ENCODE assay signal across 26 cellular contexts in genomic region chr2:81767173-81767720, GRCh38.
A peak's percentile ranks its signal among the peaks of the same experiment; 100 is the strongest.
DNase-seq lines count a peak whose midpoint lies in the region; ATAC-seq and TF ChIP-seq lines count a peak whose summit lies in the region.
"Had no signal": no experiment of that assay in that cellular context is flagged by ENCODE, and none has a peak within 500 bp of the region (broad histone marks: within the 10 kb centered on the region; RNA-seq: fewer than 3 reads in every experiment).

No MANE protein-coding gene starts in this region.

- no peak overlapping the region for H3K4me3 Mint-ChIP-seq in activated CD4-positive, alpha-beta T cell treated with anti-CD3 and anti-CD28 coated beads for 36 hours
- H3K4me3 Mint-ChIP-seq: CD4-positive, CD25-positive, alpha-beta regulatory T cell; memory B cell; naive thymus-derived CD8-positive, alpha-beta T cell; stimulated activated effector memory CD8-positive, alpha-beta T cell treated with anti-CD3 and anti-CD28 coated beads, Interleukin-12 subunit alpha, Interleukin-12 subunit beta, amount 100 ng/mL, for 72 hours; T-helper 17 cell had no signal

- H3K27ac ChIP-seq in smooth muscle cell (ENCODE audit: low read depth): peak overlapping the region; percentile 50
- H3K27ac ChIP-seq: spleen, suprapubic skin had no signal

- no peaks in the 10 kb centered on the region for H4K20me1 ChIP-seq in smooth muscle cell (ENCODE audit: low read depth)

- peak; percentile 1 for DNase-seq in COLO829 (ENCODE audit: low spot score)
- peak; percentile 66 for DNase-seq in M059J (ENCODE audit: low read depth)
- peak; percentile 3 for DNase-seq in fibroblast of pulmonary artery (ENCODE audit: low read depth)
- DNase-seq in smooth muscle cell (lab: John Stamatoyannopoulos, UW; ENCODE audit: unreplicated experiment): no peak
- DNase-seq in DMS153 (lab: John Stamatoyannopoulos, UW): no peak
- DNase-seq in NCI-H526 treated with DMSO at 0.1 percent for 48 hours (lab: John Stamatoyannopoulos, UW): no peak
- no peak for DNase-seq in activated CD4-positive, alpha-beta T cell treated with anti-CD3 and anti-CD28 coated beads for 36 hours
- DNase-seq: activated CD4-positive, alpha-beta T cell treated with anti-CD3 and anti-CD28 coated beads for 4 hours; activated naive CD4-positive, alpha-beta T cell treated with Interleukin-2 at 50 U/mL for 16 hours; activated T-cell treated with anti-CD3 and anti-CD28 coated beads, Interleukin-2, amount 50 U/mL, for 48 hours; amniotic stem cell; CD4-positive, CD25-positive, alpha-beta regulatory T cell; cortex of kidney; GOT3; head of caudate nucleus; Kasumi-1; naive thymus-derived CD8-positive, alpha-beta T cell; NCI-H187; NCI-H526; SK-N-SH; spleen; stimulated activated CD4-positive, alpha-beta T cell treated with anti-CD3 and anti-CD28 coated beads, Interleukin-2, amount 100 ng/mL, for 48 hours; T-helper 17 cell had no signal

- no peaks in the 10 kb centered on the region for H3K27me3 ChIP-seq in smooth muscle cell (ENCODE audit: low read depth)
- H3K27me3 ChIP-seq: spleen, suprapubic skin had no signal

- no peaks in the 10 kb centered on the region for H3K4me1 Mint-ChIP-seq in activated CD4-positive, alpha-beta T cell treated with anti-CD3 and anti-CD28 coated beads for 36 hours
- H3K4me1 Mint-ChIP-seq: CD4-positive, CD25-positive, alpha-beta regulatory T cell; memory B cell; naive thymus-derived CD8-positive, alpha-beta T cell; stimulated activated effector memory CD8-positive, alpha-beta T cell treated with anti-CD3 and anti-CD28 coated beads, Interleukin-12 subunit alpha, Interleukin-12 subunit beta, amount 100 ng/mL, for 72 hours; T-helper 17 cell had no signal

- peak overlapping the region; percentile 8 for H2AFZ ChIP-seq in smooth muscle cell (ENCODE audit: low read depth)

- peaks cover 17% of the 10 kb centered on the region for H3K9me3 Mint-ChIP-seq in activated CD4-positive, alpha-beta T cell treated with anti-CD3 and anti-CD28 coated beads for 36 hours (ENCODE audit: low read depth)

- no peaks in the 10 kb centered on the region for H3K36me3 ChIP-seq in smooth muscle cell (ENCODE audit: low read depth)
- H3K36me3 ChIP-seq: spleen, suprapubic skin had no signal

- H3K36me3 Mint-ChIP-seq in activated CD4-positive, alpha-beta T cell treated with anti-CD3 and anti-CD28 coated beads for 36 hours (ENCODE audit: low read depth): no peaks in the 10 kb centered on the region
- H3K36me3 Mint-ChIP-seq: CD4-positive, CD25-positive, alpha-beta regulatory T cell; memory B cell; stimulated activated effector memory CD8-positive, alpha-beta T cell treated with anti-CD3 and anti-CD28 coated beads, Interleukin-12 subunit alpha, Interleukin-12 subunit beta, amount 100 ng/mL, for 72 hours had no signal

- H3K9me3 ChIP-seq in smooth muscle cell (replicated peaks; ENCODE audit: low read depth): no peaks in the 10 kb centered on the region
- H3K9me3 ChIP-seq: suprapubic skin had no signal

- H3F3A ChIP-seq in smooth muscle cell (ENCODE audit: low read depth): no peaks in the 10 kb centered on the region

- 52% methylated on average over 4 of the region's 4 CpGs for WGBS in smooth muscle cell (ENCODE audit: low lambda C conversion rate)

- H3K9ac ChIP-seq in smooth muscle cell (ENCODE audit: low read depth): no peak overlapping the region
- H3K9ac ChIP-seq: SK-N-SH had no signal

- CTCF ChIA-PET in activated CD4-positive, alpha-beta T cell treated with anti-CD3 and anti-CD28 coated beads for 36 hours (lab: Charles Lee): no interaction called here

- intact Hi-C loops in activated CD4-positive, alpha-beta T cell treated with anti-CD3 and anti-CD28 coated beads for 36 hours (cut with DNase I, micrococcal nuclease): no loop called here

- no peaks in the 10 kb centered on the region for H3K27me3 Mint-ChIP-seq in activated CD4-positive, alpha-beta T cell treated with anti-CD3 and anti-CD28 coated beads for 36 hours
- H3K27me3 Mint-ChIP-seq: CD4-positive, CD25-positive, alpha-beta regulatory T cell; memory B cell; naive thymus-derived CD8-positive, alpha-beta T cell; T-helper 17 cell had no signal

- H3K4me1 ChIP-seq in smooth muscle cell (ENCODE audit: low read depth): no peaks in the 10 kb centered on the region
- H3K4me1 ChIP-seq: spleen, suprapubic skin had no signal

- TF ChIP-seq CTCF in fibroblast of pulmonary artery (IDR thresholded peaks at IDR 0.05; ENCODE audit: low read length, missing control alignments) (no peak), smooth muscle cell (IDR thresholded peaks at IDR 0.05; ENCODE audit: borderline replicate concordance, insufficient read depth, poor library complexity, severe bottlenecking) (no peak)

- no peaks in the 10 kb centered on the region for H3K79me2 ChIP-seq in smooth muscle cell (ENCODE audit: low read depth)

- ATAC-seq in activated CD4-positive, alpha-beta T cell treated with anti-CD3 and anti-CD28 coated beads for 36 hours: no peak
- ATAC-seq: naive thymus-derived CD8-positive, alpha-beta T cell; stimulated activated effector memory CD8-positive, alpha-beta T cell treated with anti-CD3 and anti-CD28 coated beads, Interleukin-12 subunit alpha, Interleukin-12 subunit beta, amount 100 ng/mL, for 72 hours; T-helper 17 cell had no signal

- POLR2A ChIA-PET in activated CD4-positive, alpha-beta T cell treated with anti-CD3 and anti-CD28 coated beads for 36 hours (lab: Charles Lee): no interaction called here

- H3K27ac Mint-ChIP-seq in activated CD4-positive, alpha-beta T cell treated with anti-CD3 and anti-CD28 coated beads for 36 hours: no peak overlapping the region
- H3K27ac Mint-ChIP-seq: CD4-positive, CD25-positive, alpha-beta regulatory T cell; memory B cell; naive thymus-derived CD8-positive, alpha-beta T cell; stimulated activated effector memory CD8-positive, alpha-beta T cell treated with anti-CD3 and anti-CD28 coated beads, Interleukin-12 subunit alpha, Interleukin-12 subunit beta, amount 100 ng/mL, for 72 hours; T-helper 17 cell had no signal

- H3K4me2 ChIP-seq in smooth muscle cell: peak overlapping the region; percentile 27
- H3K4me2 ChIP-seq: SK-N-SH had no signal

- H3K4me3 ChIP-seq in fibroblast of pulmonary artery (replicated peaks; ENCODE audit: low read depth, low read length): no peak overlapping the region
- H3K4me3 ChIP-seq in smooth muscle cell: no peak overlapping the region
- H3K4me3 ChIP-seq: spleen, suprapubic skin had no signal

Comparison
In these comparisons a context has a peak if more than half of its experiments do, and no peak if none do; other contexts are left out.
1. DNase-seq: peak in COLO829 (single experiment), M059J (single experiment) and fibroblast of pulmonary artery (single experiment); none in smooth muscle cell (single experiment), DMS153 (single experiment), NCI-H526 treated with DMSO at 0.1 percent for 48 hours (single experiment) and activated CD4-positive, alpha-beta T cell treated with anti-CD3 and anti-CD28 coated beads for 36 hours (single experiment).